In the genomic region with DNA sequence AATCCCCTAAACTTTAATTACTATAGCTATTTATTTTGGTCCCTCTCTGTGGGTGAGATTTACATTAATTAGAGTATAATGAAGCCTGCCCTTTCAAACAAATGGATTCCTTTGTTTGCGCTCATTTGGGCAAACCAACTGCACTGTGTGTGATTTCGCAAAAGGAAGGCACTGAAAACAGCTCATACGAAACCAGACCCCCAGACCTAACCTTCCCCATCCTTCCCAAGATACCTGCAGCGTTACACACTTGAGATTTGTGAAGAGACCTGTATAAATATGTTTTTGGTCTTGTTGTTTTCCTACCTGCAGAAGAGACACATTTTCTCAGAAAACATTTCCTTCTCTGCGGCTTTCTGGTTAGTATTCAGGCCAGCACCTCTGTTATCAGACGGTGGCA, we compare ENCODE assay signal across 24 cellular contexts. TPM values are rescaled to one million over a fixed set of nuclear protein-coding genes. Genes with fewer than 3 reads are reported as not detected.
DNase-seq lines count a peak whose midpoint lies in the region; ATAC-seq and TF ChIP-seq lines count a peak whose summit lies in the region.
"Had no signal": no experiment of that assay in that cellular context is flagged by ENCODE, and none has a peak within 500 bp of the region (broad histone marks: within the 10 kb centered on the region; RNA-seq: fewer than 3 reads in every experiment).

No MANE protein-coding gene starts in this region.

- no peaks in the 10 kb centered on the region for H3K79me1 ChIP-seq in neuronal stem cell (ENCODE audit: low read depth, low read length)

- peaks cover 16% of the 10 kb centered on the region for H3K4me1 ChIP-seq in GM23338 (ENCODE audit: insufficient read depth)
- H3K4me1 ChIP-seq in HUES6 (ENCODE audit: control insufficient read depth, insufficient read depth, low read length), result peaks cover 22% of the 10 kb centered on the region
- peaks cover 0 to 7% of the 10 kb centered on the region in 2 donors for H3K4me1 ChIP-seq in neuronal stem cell (ENCODE audit: control insufficient read depth in 2 of 2, insufficient read depth in 1 of 2, low read depth in 1 of 2, low read length in 2 of 2)
- peaks cover 0 to 6% (median 0%) of the 10 kb centered on the region in 4 donors for H3K4me1 ChIP-seq in sigmoid colon
- H3K4me1 ChIP-seq: HAP-1 had no signal

- H3K4me2 ChIP-seq in GM23338 (peak overlapping the region; percentile 55), neuronal stem cell (ENCODE audit: insufficient read depth, low read length, poor library complexity, severe bottlenecking) (peak overlapping the region; percentile 48)
- H3K4me2 ChIP-seq: BLaER1, KMS-11 had no signal

- no peak for TF ChIP-seq EP300 in sigmoid colon (IDR thresholded peaks at IDR 0.05)

- H2BK120ac ChIP-seq in neuronal stem cell (ENCODE audit: low read depth, low read length), result no peak overlapping the region

- H3K9me3 ChIP-seq in HUES6 (ENCODE audit: control insufficient read depth, insufficient read depth, low read depth, low read length) (no peaks in the 10 kb centered on the region; the same call in 1 of the 2 replicates), neuronal stem cell (replicated peaks in 1 of 2; ENCODE audit: control insufficient read depth in 2 of 2, insufficient read depth in 1 of 2, low read depth in 1 of 2, low read length in 2 of 2) (no peaks in the 10 kb centered on the region), sigmoid colon (no peaks in the 10 kb centered on the region)
- H3K9me3 ChIP-seq: HAP-1 had no signal

- H3K27ac Mint-ChIP-seq in GM23338 (peak overlapping the region; percentile 81; the same call in 1 of the 2 replicates), brain (peak overlapping the region; percentile 76 to 96 (median 92)), immature natural killer cell (no peak overlapping the region)
- H3K27ac Mint-ChIP-seq: CD4-positive, CD25-positive, alpha-beta regulatory T cell; HFFc6; IgD-negative memory B cell had no signal

- H3K4me3 Mint-ChIP-seq in GM23338, result no peak overlapping the region
- H3K4me3 Mint-ChIP-seq in brain, result peak overlapping the region; percentile 51 to 77 (median 66)
- no peak overlapping the region for H3K4me3 Mint-ChIP-seq in immature natural killer cell
- H3K4me3 Mint-ChIP-seq: CD4-positive, CD25-positive, alpha-beta regulatory T cell; HFFc6; IgD-negative memory B cell had no signal

- H3K79me2 ChIP-seq in GM23338 (replicated peaks; ENCODE audit: insufficient read depth), result no peaks in the 10 kb centered on the region

- H3K27me3 Mint-ChIP-seq in GM23338 (ENCODE audit: insufficient read depth, low read depth, poor library complexity) (no peaks in the 10 kb centered on the region), brain (no peaks in the 10 kb centered on the region), immature natural killer cell (ENCODE audit: low read depth in 3 of 3) (no peaks in the 10 kb centered on the region)
- H3K27me3 Mint-ChIP-seq: CD4-positive, CD25-positive, alpha-beta regulatory T cell; IgD-negative memory B cell had no signal

- H2BK12ac ChIP-seq in neuronal stem cell (ENCODE audit: low read length), result no peak overlapping the region

- intact Hi-C loops in sigmoid colon (cut with DNase I), result no loop called here

- no peaks in the 10 kb centered on the region for H4K20me1 ChIP-seq in GM23338 (replicated peaks; ENCODE audit: insufficient read depth)
- H4K20me1 ChIP-seq: BLaER1 had no signal

- DNase-seq in GM23338 (ENCODE audit: low spot score) (no peak), neuronal stem cell (ENCODE audit: low spot score) (peak; percentile 39), left lobe of liver (ENCODE audit: low spot score) (no peak), sigmoid colon (no peak), immature natural killer cell (no peak)
- DNase-seq: CD4-positive, CD25-positive, alpha-beta regulatory T cell; HFFc6; MM.1S; NCI-H1694 treated with DMSO at 0.1 percent for 48 hours; NCI-H2081; NCI-H2171 treated with DMSO at 0.1 percent for 48 hours; NCI-H345; NCI-H510A treated with DMSO at 0.1 percent for 48 hours; SHP77 had no signal

- no peak overlapping the region for H3K23ac ChIP-seq in neuronal stem cell (ENCODE audit: low read depth, low read length, poor library complexity)

- no peaks in the 10 kb centered on the region for H3K27me3 ChIP-seq in GM23338 (ENCODE audit: insufficient read depth)
- no peaks in the 10 kb centered on the region; the same call in 1 of the 2 replicates for H3K27me3 ChIP-seq in HUES6 (ENCODE audit: control insufficient read depth, insufficient read depth, low read length)
- H3K27me3 ChIP-seq in neuronal stem cell (ENCODE audit: control insufficient read depth in 3 of 3, insufficient read depth in 3 of 3, low read depth in 1 of 3, low read length in 3 of 3), result peaks cover 0 to 9% (median 0%) of the 10 kb centered on the region in 3 experiments
- H3K27me3 ChIP-seq in sigmoid colon, result no peaks in the 10 kb centered on the region
- H3K27me3 ChIP-seq: BLaER1 had no signal

- no peak overlapping the region for H3K4ac ChIP-seq in neuronal stem cell (ENCODE audit: low read length)

- no peak for TF ChIP-seq CTCF in GM23338 (conservative IDR thresholded peaks at IDR 0.05; ENCODE audit: low read depth in 2 of 2)
- no peak for TF ChIP-seq CTCF in brain (conservative IDR thresholded peaks at IDR 0.05)
- no peak for TF ChIP-seq CTCF in sigmoid colon (IDR thresholded peaks at IDR 0.05)

- H3K9me3 Mint-ChIP-seq in GM23338, result no peaks in the 10 kb centered on the region
- peaks cover 0 to 6% (median 0%) of the 10 kb centered on the region in 5 experiments for H3K9me3 Mint-ChIP-seq in brain
- peaks cover 0 to 5% (median 2%) of the 10 kb centered on the region in 6 donors for H3K9me3 Mint-ChIP-seq in immature natural killer cell
- H3K9me3 Mint-ChIP-seq: CD4-positive, CD25-positive, alpha-beta regulatory T cell; HFFc6 had no signal

- H3K4me3 ChIP-seq in GM23338 (no peak overlapping the region), HUES6 (ENCODE audit: low read depth, low read length) (no peak overlapping the region), neuronal stem cell (ENCODE audit: low read length in 2 of 2) (no peak overlapping the region), sigmoid colon (no peak overlapping the region)
- H3K4me3 ChIP-seq: BLaER1, HAP-1 had no signal

- no peaks in the 10 kb centered on the region for H3F3A ChIP-seq in GM23338 (replicated peaks; ENCODE audit: low read depth)

- WGBS in neuronal stem cell (ENCODE audit: extremely low coverage in 2 of 2, insufficient read length in 2 of 2, insufficient replicate concordance in 1 of 2), 2 donors, result no CpG with 5 or more reads among the region's 6 CpGs
- WGBS in sigmoid colon, 2 donors, result 82 to 92% methylated on average over 6 of the region's 6 CpGs

- peak overlapping the region; percentile 90 for H2AFZ ChIP-seq in GM23338
- H2AFZ ChIP-seq in neuronal stem cell (ENCODE audit: low read length), result peak overlapping the region; percentile 57

- no peak overlapping the region for H3K14ac ChIP-seq in neuronal stem cell (ENCODE audit: low read length)

- H2BK5ac ChIP-seq in neuronal stem cell (ENCODE audit: low read length), result no peak overlapping the region

- H4K91ac ChIP-seq in neuronal stem cell (ENCODE audit: low read depth, low read length, poor library complexity), result no peak overlapping the region

- H4K8ac ChIP-seq in neuronal stem cell (ENCODE audit: low read depth, low read length), result no peak overlapping the region

- no peaks in the 10 kb centered on the region for H3K36me3 Mint-ChIP-seq in GM23338 (ENCODE audit: low read depth)
- no peaks in the 10 kb centered on the region for H3K36me3 Mint-ChIP-seq in brain
- H3K36me3 Mint-ChIP-seq in immature natural killer cell, result peaks cover 0 to 3% (median 0%) of the 10 kb centered on the region in 3 donors
- H3K36me3 Mint-ChIP-seq: CD4-positive, CD25-positive, alpha-beta regulatory T cell; IgD-negative memory B cell had no signal

- TF ChIP-seq POLR2A in sigmoid colon (IDR thresholded peaks at IDR 0.05), result no peak

- no peaks in the 10 kb centered on the region for H3K9me2 ChIP-seq in GM23338 (ENCODE audit: insufficient read depth)

- no peak overlapping the region for H2BK15ac ChIP-seq in neuronal stem cell (ENCODE audit: low read length)

- no peaks in the 10 kb centered on the region for H3K36me3 ChIP-seq in GM23338 (ENCODE audit: insufficient read depth)
- no peaks in the 10 kb centered on the region for H3K36me3 ChIP-seq in HUES6 (ENCODE audit: control insufficient read depth, insufficient read depth, low read length)
- no peaks in the 10 kb centered on the region for H3K36me3 ChIP-seq in neuronal stem cell (replicated peaks in 1 of 2; ENCODE audit: control insufficient read depth in 2 of 2, insufficient read depth in 2 of 2, low read length in 2 of 2)
- H3K36me3 ChIP-seq in sigmoid colon, result no peaks in the 10 kb centered on the region
- H3K36me3 ChIP-seq: BLaER1, HAP-1 had no signal

- H3K27ac ChIP-seq in GM23338 (ENCODE audit: low read depth), result no peak overlapping the region
- 0 out of 2 replicates have a peak overlapping the region, but pooled peaks have one; percentile 19 for H3K27ac ChIP-seq in HUES6 (ENCODE audit: low read depth, low read length)
- peak overlapping the region; percentile 89 for H3K27ac ChIP-seq in neuronal stem cell (replicated peaks; ENCODE audit: low read length)
- H3K27ac ChIP-seq in sigmoid colon, result no peak overlapping the region
- H3K27ac ChIP-seq: BLaER1, KMS-11, RWPE1 had no signal

- H3K4me1 Mint-ChIP-seq in GM23338, result peaks cover 16% of the 10 kb centered on the region
- H3K4me1 Mint-ChIP-seq in brain, result peaks cover 20% of the 10 kb centered on the region
- no peaks in the 10 kb centered on the region for H3K4me1 Mint-ChIP-seq in immature natural killer cell
- H3K4me1 Mint-ChIP-seq: CD4-positive, CD25-positive, alpha-beta regulatory T cell; IgD-negative memory B cell had no signal

- H3K18ac ChIP-seq in neuronal stem cell (ENCODE audit: low read length), result no peak overlapping the region

- no peak overlapping the region for H2AK5ac ChIP-seq in neuronal stem cell (ENCODE audit: low read depth, low read length)

- ATAC-seq in GM23338, result peak; percentile 49
- no peak for ATAC-seq in left lobe of liver
- ATAC-seq: Panc1 had no signal

- H3K9ac ChIP-seq in HUES6 (ENCODE audit: low read length) (no peak overlapping the region), neuronal stem cell (ENCODE audit: low read depth, low read length, poor library complexity) (no peak overlapping the region)
- H3K9ac ChIP-seq: BLaER1, KMS-11 had no signal

TF ChIP-seq in GM23338, 12 proteins besides CTCF, POLR2A, EP300 and RAD21 (continues in another document):
- TF ChIP-seq STAT1 (IDR thresholded peaks at IDR 0.05; ENCODE audit: unreplicated experiment) (no peak), NANOG (IDR thresholded peaks at IDR 0.05; ENCODE audit: borderline replicate concordance) (no peak), ZNF114 (CRISPR knock-in tag; IDR thresholded peaks at IDR 0.05) (no peak), CREB1 (CRISPR knock-in tag; IDR thresholded peaks at IDR 0.05; ENCODE audit: low read depth) (no peak), EZH2 (IDR thresholded peaks at IDR 0.05; ENCODE audit: low read depth, unreplicated experiment) (no peak)

RNA-seq across cellular contexts. Expression of a gene that starts 47.5 kb away (rescaled TPM):
- total RNA-seq in GM23338 (2014; rRNA removed; shearing (Covaris generic)), result not detected in 2 replicates
- polyA plus RNA-seq in GM23338 (2016; fragmentation: Nextera tagmentation; extraction: Ambion mirVana) (not detected in 2 replicates), brain (ENCODE audit: insufficient read depth, low read depth, low replicate concordance) (not detected), sigmoid colon (not detected), immature natural killer cell (not detected)
- not detected for polyA plus RNA-seq in neuronal stem cell (2013, experiment 1 of 2)
- not detected for polyA plus RNA-seq in neuronal stem cell (2013, experiment 2 of 2)
- total RNA-seq in left lobe of liver (not detected), sigmoid colon (not detected)
- total RNA-seq: CD4-positive, CD25-positive, alpha-beta regulatory T cell; HFFc6; SK-MEL-5 had no signal
- polyA plus RNA-seq: AG04450; CD4-positive, CD25-positive, alpha-beta regulatory T cell; IgD-negative memory B cell had no signal

Comparison
In these comparisons a context has a peak if more than half of its experiments do, and no peak if none do; other contexts are left out.
1. H3K27ac ChIP-seq: peak in HUES6 (single experiment) and neuronal stem cell (single experiment); none in GM23338 (single experiment) and sigmoid colon (0 of 4).
2. H3K27ac Mint-ChIP-seq: peak in GM23338 (single experiment) and brain (5 of 5); none in immature natural killer cell (0 of 6).
3. H3K4me3 Mint-ChIP-seq: peak in brain (5 of 5); none in GM23338 (single experiment) and immature natural killer cell (0 of 5).